In the genomic region with DNA sequence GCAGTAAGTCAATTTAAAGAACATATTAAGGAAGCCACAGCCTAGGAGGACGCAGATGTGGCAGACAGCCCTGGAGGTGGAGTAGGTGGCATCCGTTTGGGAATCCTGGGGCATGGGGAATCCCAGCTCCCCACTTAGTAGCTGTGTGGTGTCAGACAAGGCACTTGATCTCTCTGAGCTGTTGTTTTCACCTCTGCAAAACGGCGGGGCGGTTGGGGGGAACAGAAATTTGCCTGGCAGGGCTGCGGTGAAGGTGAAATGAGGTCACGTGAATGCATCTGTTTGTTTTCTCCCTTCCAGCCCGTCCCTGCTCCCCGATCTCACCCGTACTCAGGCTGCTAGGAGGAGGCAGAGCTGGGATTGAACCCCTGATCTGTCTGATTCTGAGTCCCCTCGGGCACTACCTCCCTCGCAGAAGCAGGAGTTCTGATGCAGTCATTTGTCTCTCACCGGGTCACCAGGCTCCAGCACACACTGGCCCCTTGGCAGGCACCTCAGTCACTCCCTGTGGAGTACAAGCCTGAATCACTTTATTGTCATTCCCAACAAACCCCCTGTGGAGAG, we compare ENCODE assay signal across 10 cellular contexts. TPM values are rescaled to one million over a fixed set of nuclear protein-coding genes. Genes with fewer than 3 reads are reported as not detected.
DNase-seq lines count a peak whose midpoint lies in the region; ATAC-seq and TF ChIP-seq lines count a peak whose summit lies in the region.
"Had no signal": no experiment of that assay in that cellular context is flagged by ENCODE, and none has a peak within 500 bp of the region (broad histone marks: within the 10 kb centered on the region; RNA-seq: fewer than 3 reads in every experiment).

No MANE protein-coding gene starts in this region.

- H3K27me3 Mint-ChIP-seq in CD4-positive, CD25-positive, alpha-beta regulatory T cell: no peaks in the 10 kb centered on the region
- H3K27me3 Mint-ChIP-seq in activated T-helper 1 cell treated with anti-CD3 and anti-CD28 coated beads, Interleukin-12 subunit alpha, Interleukin-12 subunit beta, Interleukin-2, Interleukin-4 antibody, amounts not matched to agents 30 ng/mL and 10 ng/mL and 1 ng/mL, durations not matched to agents 14 hours and 24 hours and 36 hours (ENCODE audit: insufficient read depth): no peaks in the 10 kb centered on the region
- peaks cover 6% of the 10 kb centered on the region for H3K27me3 Mint-ChIP-seq in nephron progenitor cell (ENCODE audit: low read depth, poor library complexity)

- TF ChIP-seq CTCF in MM.1S (IDR thresholded peaks at IDR 0.05; ENCODE audit: low read length) (no peak), nephron progenitor cell (IDR thresholded peaks at IDR 0.05) (no peak), GM13976 (IDR thresholded peaks at IDR 0.05; ENCODE audit: borderline replicate concordance, control extremely low read depth, extremely low read depth, insufficient read depth, missing control alignments) (no peak)

- no peak overlapping the region for H2BK15ac ChIP-seq in mesendoderm (replicated peaks; ENCODE audit: low read depth)

- in situ Hi-C loops in GM13976 (cut with MboI; ENCODE audit: low sequenced_read_pairs, unreplicated experiment): no loop called here

- peak overlapping the region; percentile 94 for H3K27ac ChIP-seq in CD4-positive, CD25-positive, alpha-beta regulatory T cell (ENCODE audit: insufficient read depth, low read length, poor library complexity, severe bottlenecking)
- peak overlapping the region; percentile 25; the same call in 1 of the 2 replicates for H3K27ac ChIP-seq in MM.1S (ENCODE audit: low read length)
- H3K27ac ChIP-seq in mesendoderm (ENCODE audit: low read depth, low read length): no peak overlapping the region

- H3K4me1 ChIP-seq in CD4-positive, CD25-positive, alpha-beta regulatory T cell (ENCODE audit: control insufficient read depth, insufficient read depth, low read length, poor library complexity, severe bottlenecking): peaks cover 81% of the 10 kb centered on the region
- H3K4me1 ChIP-seq in MM.1S (ENCODE audit: low read length) (peaks cover 58% of the 10 kb centered on the region), mesendoderm (ENCODE audit: control insufficient read depth, low read depth, low read length) (no peaks in the 10 kb centered on the region)

- H3K79me2 ChIP-seq in MM.1S (ENCODE audit: low read length) (peaks cover 39% of the 10 kb centered on the region), mesendoderm (ENCODE audit: control insufficient read depth, insufficient read depth, low read length) (no peaks in the 10 kb centered on the region)

- no peak overlapping the region for H3K18ac ChIP-seq in mesendoderm (ENCODE audit: low read length)

- no CpG with 5 or more reads among the region's 13 CpGs for WGBS in mesendoderm (ENCODE audit: extremely low coverage, insufficient coverage, low lambda C conversion rate)

- H3K36me3 Mint-ChIP-seq in CD4-positive, CD25-positive, alpha-beta regulatory T cell: peaks cover 4% of the 10 kb centered on the region
- H3K36me3 Mint-ChIP-seq in activated T-helper 1 cell treated with anti-CD3 and anti-CD28 coated beads, Interleukin-12 subunit alpha, Interleukin-12 subunit beta, Interleukin-2, Interleukin-4 antibody, amounts not matched to agents 30 ng/mL and 10 ng/mL and 1 ng/mL, durations not matched to agents 14 hours and 24 hours and 36 hours (ENCODE audit: low read depth): peaks cover 10% of the 10 kb centered on the region
- H3K36me3 Mint-ChIP-seq in nephron progenitor cell (ENCODE audit: low read depth): no peaks in the 10 kb centered on the region

- intact Hi-C loops in activated T-helper 1 cell treated with anti-CD3 and anti-CD28 coated beads, Interleukin-12 subunit alpha, Interleukin-12 subunit beta, Interleukin-2, Interleukin-4 antibody, amounts not matched to agents 30 ng/mL and 10 ng/mL and 1 ng/mL, durations not matched to agents 14 hours and 24 hours and 36 hours (cut with micrococcal nuclease): loop anchor here (10.0 kb wide), 2 partner anchors 535 to 885 kb away; partner anchors contain the start of genes PEF1, SNRNP40 and ZCCHC17

- H3K4me1 Mint-ChIP-seq in CD4-positive, CD25-positive, alpha-beta regulatory T cell: peaks cover 29 to 75% (median 44%) of the 10 kb centered on the region in 4 donors
- H3K4me1 Mint-ChIP-seq in activated T-helper 1 cell treated with anti-CD3 and anti-CD28 coated beads, Interleukin-12 subunit alpha, Interleukin-12 subunit beta, Interleukin-2, Interleukin-4 antibody, amounts not matched to agents 30 ng/mL and 10 ng/mL and 1 ng/mL, durations not matched to agents 14 hours and 24 hours and 36 hours (ENCODE audit: low read depth): peaks cover 88% of the 10 kb centered on the region
- peaks cover 71% of the 10 kb centered on the region for H3K4me1 Mint-ChIP-seq in nephron progenitor cell

- peak overlapping the region; percentile 93 to 97 (median 97) for H3K27ac Mint-ChIP-seq in CD4-positive, CD25-positive, alpha-beta regulatory T cell
- peak overlapping the region; percentile 54 for H3K27ac Mint-ChIP-seq in activated T-helper 1 cell treated with anti-CD3 and anti-CD28 coated beads, Interleukin-12 subunit alpha, Interleukin-12 subunit beta, Interleukin-2, Interleukin-4 antibody, amounts not matched to agents 30 ng/mL and 10 ng/mL and 1 ng/mL, durations not matched to agents 14 hours and 24 hours and 36 hours
- no peak overlapping the region for H3K27ac Mint-ChIP-seq in nephron progenitor cell

- H2AK5ac ChIP-seq in mesendoderm (ENCODE audit: low read length): no peak overlapping the region

- H3K9me2 ChIP-seq in MM.1S (replicated peaks; ENCODE audit: insufficient read depth, low read length): no peaks in the 10 kb centered on the region

- no peaks in the 10 kb centered on the region for H3K9me3 Mint-ChIP-seq in CD4-positive, CD25-positive, alpha-beta regulatory T cell
- H3K9me3 Mint-ChIP-seq in activated T-helper 1 cell treated with anti-CD3 and anti-CD28 coated beads, Interleukin-12 subunit alpha, Interleukin-12 subunit beta, Interleukin-2, Interleukin-4 antibody, amounts not matched to agents 30 ng/mL and 10 ng/mL and 1 ng/mL, durations not matched to agents 14 hours and 24 hours and 36 hours: no peaks in the 10 kb centered on the region
- H3K9me3 Mint-ChIP-seq in nephron progenitor cell: no peaks in the 10 kb centered on the region

- peak overlapping the region; percentile 91 to 99 (median 96) for H3K4me3 Mint-ChIP-seq in CD4-positive, CD25-positive, alpha-beta regulatory T cell
- peak overlapping the region; percentile 70 for H3K4me3 Mint-ChIP-seq in activated T-helper 1 cell treated with anti-CD3 and anti-CD28 coated beads, Interleukin-12 subunit alpha, Interleukin-12 subunit beta, Interleukin-2, Interleukin-4 antibody, amounts not matched to agents 30 ng/mL and 10 ng/mL and 1 ng/mL, durations not matched to agents 14 hours and 24 hours and 36 hours
- H3K4me3 Mint-ChIP-seq in nephron progenitor cell: no peak overlapping the region

- H3F3A ChIP-seq in MM.1S (ENCODE audit: insufficient read depth, low read length): peaks cover 45% of the 10 kb centered on the region

- peak in 1 of 2 donors; percentile 5 for ATAC-seq in CD4-positive, CD25-positive, alpha-beta regulatory T cell (ENCODE audit: low read depth in 2 of 2)

- H3K4me3 ChIP-seq in CD4-positive, CD25-positive, alpha-beta regulatory T cell (ENCODE audit: low read depth, low read length): peak overlapping the region; percentile 64
- peak overlapping the region; percentile 7; the same call in 1 of the 2 replicates for H3K4me3 ChIP-seq in MM.1S (ENCODE audit: low read length)
- H3K4me3 ChIP-seq in mesendoderm (ENCODE audit: low read length): no peak overlapping the region

- no peak overlapping the region for H4K8ac ChIP-seq in mesendoderm (ENCODE audit: low read depth, low read length)

- H3K36me3 ChIP-seq in CD4-positive, CD25-positive, alpha-beta regulatory T cell (ENCODE audit: control insufficient read depth, insufficient read depth, low read length): no peaks in the 10 kb centered on the region
- H3K36me3 ChIP-seq in MM.1S (replicated peaks; ENCODE audit: insufficient read depth, low read length) (no peaks in the 10 kb centered on the region; the same call in 1 of the 2 replicates), mesendoderm (ENCODE audit: control insufficient read depth, insufficient read depth, low read length) (no peaks in the 10 kb centered on the region)

- H4K5ac ChIP-seq in mesendoderm (ENCODE audit: low read length): no peak overlapping the region

- no peak overlapping the region for H3K23ac ChIP-seq in mesendoderm (ENCODE audit: low read length)

- H2BK5ac ChIP-seq in mesendoderm (ENCODE audit: low read length): no peak overlapping the region

- H3K4ac ChIP-seq in mesendoderm (ENCODE audit: low read depth, low read length): no peak overlapping the region

- no peaks in the 10 kb centered on the region for H3K9me3 ChIP-seq in CD4-positive, CD25-positive, alpha-beta regulatory T cell (ENCODE audit: control insufficient read depth in 2 of 2, low read length in 2 of 2)
- no peaks in the 10 kb centered on the region for H3K9me3 ChIP-seq in MM.1S (replicated peaks; ENCODE audit: insufficient read depth, low read length)

- H3K79me1 ChIP-seq in mesendoderm (ENCODE audit: low read length): no peaks in the 10 kb centered on the region

- H4K20me1 ChIP-seq in MM.1S (ENCODE audit: insufficient read depth, low read length): no peaks in the 10 kb centered on the region

- H3K9ac ChIP-seq in MM.1S (ENCODE audit: low read length) (peak overlapping the region; percentile 18; the same call in 1 of the 2 replicates), mesendoderm (ENCODE audit: low read length) (no peak overlapping the region)

- peak overlapping the region; percentile 49; the same call in 1 of the 2 replicates for H2AFZ ChIP-seq in MM.1S (ENCODE audit: low read length)

- H3K4me2 ChIP-seq in MM.1S (ENCODE audit: low read depth, low read length) (peak overlapping the region; percentile 69), mesendoderm (ENCODE audit: low read length) (no peak overlapping the region)

- H2BK120ac ChIP-seq in mesendoderm (ENCODE audit: low read depth, low read length): no peak overlapping the region

- H3K27me3 ChIP-seq in CD4-positive, CD25-positive, alpha-beta regulatory T cell (ENCODE audit: control insufficient read depth, insufficient read depth, low read length): no peaks in the 10 kb centered on the region
- H3K27me3 ChIP-seq in MM.1S (replicated peaks; ENCODE audit: insufficient read depth, low read length): no peaks in the 10 kb centered on the region
- H3K27me3 ChIP-seq in mesendoderm (ENCODE audit: insufficient read depth, low read length, poor library complexity): no peaks in the 10 kb centered on the region

- DNase-seq in CD4-positive, CD25-positive, alpha-beta regulatory T cell: peak; percentile 47 to 76 (median 51)
- DNase-seq in MM.1S (peak; percentile 75), mesendoderm (no peak), HPDE6-E6E7 (ENCODE audit: extremely low spot score) (no peak), NCI-H2171 treated with DMSO at 0.1 percent for 48 hours (lab: John Stamatoyannopoulos, UW) (no peak), nephron progenitor cell (no peak), GM13976 (ENCODE audit: low spot score) (no peak)
- peak; percentile 53 for DNase-seq in activated T-helper 1 cell treated with anti-CD3 and anti-CD28 coated beads, Interleukin-12 subunit alpha, Interleukin-12 subunit beta, Interleukin-2, Interleukin-4 antibody, amounts not matched to agents 30 ng/mL and 10 ng/mL and 1 ng/mL, durations not matched to agents 14 hours and 24 hours and 36 hours (ENCODE audit: low spot score)
- DNase-seq: foreskin fibroblast, NCI-H1092 had no signal

- peak overlapping the region; percentile 13 for H3K56ac ChIP-seq in mesendoderm (ENCODE audit: low read length)

RNA-seq across cellular contexts. Expression of gene LAPTM5, which starts 2.2 kb away (rescaled TPM):
- 589 TPM for total RNA-seq in CD4-positive, CD25-positive, alpha-beta regulatory T cell
- 100 to 1,000 TPM; 552 to 687 (median 620) TPM for polyA plus RNA-seq in CD4-positive, CD25-positive, alpha-beta regulatory T cell
- total RNA-seq in activated T-helper 1 cell treated with anti-CD3 and anti-CD28 coated beads, Interleukin-12 subunit alpha, Interleukin-12 subunit beta, Interleukin-2, Interleukin-4 antibody, amounts not matched to agents 30 ng/mL and 10 ng/mL and 1 ng/mL, durations not matched to agents 14 hours and 24 hours and 36 hours: 199 and 214 TPM in 2 replicates
- polyA plus RNA-seq in mesendoderm (2013, experiment 1 of 2): 0.70 TPM
- 0.64 TPM for polyA plus RNA-seq in mesendoderm (2013, experiment 2 of 2)

RNA-seq across cellular contexts. Expression of gene MATN1, which starts 36.4 kb away (rescaled TPM):
- total RNA-seq in CD4-positive, CD25-positive, alpha-beta regulatory T cell: 1.9 TPM
- polyA plus RNA-seq in CD4-positive, CD25-positive, alpha-beta regulatory T cell: not detected
- total RNA-seq in activated T-helper 1 cell treated with anti-CD3 and anti-CD28 coated beads, Interleukin-12 subunit alpha, Interleukin-12 subunit beta, Interleukin-2, Interleukin-4 antibody, amounts not matched to agents 30 ng/mL and 10 ng/mL and 1 ng/mL, durations not matched to agents 14 hours and 24 hours and 36 hours: 0.42 and 0.70 TPM in 2 replicates
- polyA plus RNA-seq in mesendoderm (2013, experiment 1 of 2): 0.07 TPM
- polyA plus RNA-seq in mesendoderm (2013, experiment 2 of 2): 0.08 TPM

Comparison
In these comparisons a context has a peak if more than half of its experiments do, and no peak if none do; other contexts are left out.
1. DNase-seq: peak in CD4-positive, CD25-positive, alpha-beta regulatory T cell (3 of 3), MM.1S (single experiment) and activated T-helper 1 cell treated with anti-CD3 and anti-CD28 coated beads, Interleukin-12 subunit alpha, Interleukin-12 subunit beta, Interleukin-2, Interleukin-4 antibody, amounts not matched to agents 30 ng/mL and 10 ng/mL and 1 ng/mL, durations not matched to agents 14 hours and 24 hours and 36 hours (single experiment); none in mesendoderm (single experiment), HPDE6-E6E7 (single experiment), NCI-H2171 treated with DMSO at 0.1 percent for 48 hours (single experiment), nephron progenitor cell (single experiment) and GM13976 (single experiment).